In the genomic region with DNA sequence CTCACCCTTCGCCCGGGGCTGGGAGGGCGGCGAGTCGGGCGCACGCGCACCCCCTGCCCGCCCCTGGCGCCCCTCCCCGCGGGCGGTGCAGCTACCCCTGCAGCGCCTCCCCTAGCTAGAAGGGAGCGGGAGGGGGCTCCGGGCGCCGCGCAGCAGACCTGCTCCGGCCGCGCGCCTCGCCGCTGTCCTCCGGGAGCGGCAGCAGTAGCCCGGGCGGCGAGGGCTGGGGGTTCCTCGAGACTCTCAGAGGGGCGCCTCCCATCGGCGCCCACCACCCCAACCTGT, we compare ENCODE assay signal across 8 cellular contexts. TPM values are rescaled to one million over a fixed set of nuclear protein-coding genes. Genes with fewer than 3 reads are reported as not detected.
DNase-seq lines count a peak whose midpoint lies in the region; ATAC-seq and TF ChIP-seq lines count a peak whose summit lies in the region.

A gene with protein sequence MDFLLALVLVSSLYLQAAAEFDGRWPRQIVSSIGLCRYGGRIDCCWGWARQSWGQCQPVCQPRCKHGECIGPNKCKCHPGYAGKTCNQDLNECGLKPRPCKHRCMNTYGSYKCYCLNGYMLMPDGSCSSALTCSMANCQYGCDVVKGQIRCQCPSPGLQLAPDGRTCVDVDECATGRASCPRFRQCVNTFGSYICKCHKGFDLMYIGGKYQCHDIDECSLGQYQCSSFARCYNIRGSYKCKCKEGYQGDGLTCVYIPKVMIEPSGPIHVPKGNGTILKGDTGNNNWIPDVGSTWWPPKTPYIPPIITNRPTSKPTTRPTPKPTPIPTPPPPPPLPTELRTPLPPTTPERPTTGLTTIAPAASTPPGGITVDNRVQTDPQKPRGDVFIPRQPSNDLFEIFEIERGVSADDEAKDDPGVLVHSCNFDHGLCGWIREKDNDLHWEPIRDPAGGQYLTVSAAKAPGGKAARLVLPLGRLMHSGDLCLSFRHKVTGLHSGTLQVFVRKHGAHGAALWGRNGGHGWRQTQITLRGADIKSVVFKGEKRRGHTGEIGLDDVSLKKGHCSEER (plus strand): TSS at position 148 of the 285 bp plus-strand sequence. CDS start 182 bp downstream, outside the sequence.

- POLR2A ChIA-PET in Panc1 (lab: Charles Lee), result no interaction called here
- POLR2A ChIA-PET in CD8-positive, alpha-beta memory T cell (lab: Charles Lee), result no interaction called here

- BruUV-seq in Panc1 (replicated peaks; lab: Mats Ljungman, UMichigan), result no TSS peak

- peaks cover 33% of the 10 kb centered on the region for H3K27me3 ChIP-seq in Panc1 (ENCODE audit: control insufficient read depth, insufficient read depth, low read length)
- H3K27me3 ChIP-seq in CD8-positive, alpha-beta memory T cell (ENCODE audit: insufficient read depth, low read length, poor library complexity, severe bottlenecking), result peaks cover 6% of the 10 kb centered on the region

- TF ChIP-seq CTCF in Panc1 (IDR thresholded peaks at IDR 0.05) (no peak), glutamatergic neuron (IDR thresholded peaks at IDR 0.05; ENCODE audit: partially characterized antibody, unreplicated experiment) (no peak)

- peak within 1 kb of the TSS; percentile 25 to 27 for H3K4me3 ChIP-seq in Panc1 (ENCODE audit: low read depth in 2 of 2, low read length in 2 of 2)
- no peak within 1 kb of the TSS for H3K4me3 ChIP-seq in CD8-positive, alpha-beta memory T cell (ENCODE audit: low read length)

- no peaks in the 10 kb centered on the region for H3K9me3 ChIP-seq in Panc1 (ENCODE audit: control insufficient read depth, insufficient read depth, low read depth, low read length)
- H3K9me3 ChIP-seq in CD8-positive, alpha-beta memory T cell (ENCODE audit: low read length), result no peaks in the 10 kb centered on the region

- in situ Hi-C loops in Panc1 (cut with HindIII; ENCODE audit: low pct_unique_long_range_greater_than_20kb, low sequenced_read_pairs), result no loop called here

- H3K4me3 Mint-ChIP-seq in glutamatergic neuron (ENCODE audit: unreplicated experiment), result peak within 1 kb of the TSS; percentile 84
- no peak within 1 kb of the TSS for H3K4me3 Mint-ChIP-seq in CD8-positive, alpha-beta memory T cell

- no peaks in the 10 kb centered on the region for H3K4me1 ChIP-seq in Panc1 (ENCODE audit: control insufficient read depth, insufficient read depth, low read length)
- no peaks in the 10 kb centered on the region for H3K4me1 ChIP-seq in CD8-positive, alpha-beta memory T cell (ENCODE audit: insufficient read depth, low read length)

- H3K27ac ChIP-seq in Panc1 (ENCODE audit: low read length), result no peak within 1 kb of the TSS
- H3K27ac ChIP-seq in CD8-positive, alpha-beta memory T cell (ENCODE audit: low read depth, low read length), result no peak within 1 kb of the TSS

- ATAC-seq in GM18868 (IDR thresholded peaks at IDR 0.05; ENCODE audit: unreplicated experiment) (peak; percentile 68), HG02870 (IDR thresholded peaks at IDR 0.05; ENCODE audit: unreplicated experiment) (peak; percentile 28), Panc1 (peak; percentile 70), HG02763 (IDR thresholded peaks at IDR 0.05; ENCODE audit: unreplicated experiment) (no peak)

- no peak for DNase-seq in Panc1 (ENCODE audit: low read depth, low spot score)
- DNase-seq in glutamatergic neuron, result peak; percentile 37
- DNase-seq in posterior vena cava (ENCODE audit: low spot score), result peak; percentile 67
- no peak for DNase-seq in effector CD8-positive, alpha-beta T cell (lab: John Stamatoyannopoulos, UW)
- DNase-seq in CD8-positive, alpha-beta memory T cell, result no peak

- no peaks in the 10 kb centered on the region for H3K9me3 Mint-ChIP-seq in glutamatergic neuron (ENCODE audit: unreplicated experiment)
- H3K9me3 Mint-ChIP-seq in CD8-positive, alpha-beta memory T cell, result peaks cover 0 to 5% (median 2%) of the 10 kb centered on the region in 5 donors

- intact Hi-C loops in Panc1 (cut with micrococcal nuclease; ENCODE audit: unreplicated experiment) (no loop called here), posterior vena cava (cut with DNase I) (no loop called here)

- H3K36me3 Mint-ChIP-seq in glutamatergic neuron (ENCODE audit: unreplicated experiment), result no peaks in the 10 kb centered on the region
- H3K36me3 Mint-ChIP-seq in CD8-positive, alpha-beta memory T cell, result no peaks in the 10 kb centered on the region

- H3K36me3 ChIP-seq in Panc1 (ENCODE audit: control insufficient read depth, insufficient read depth, low read length), result no peaks in the 10 kb centered on the region
- no peaks in the 10 kb centered on the region for H3K36me3 ChIP-seq in CD8-positive, alpha-beta memory T cell (ENCODE audit: insufficient read depth, low read length)

- peaks cover 12% of the 10 kb centered on the region for H3K27me3 Mint-ChIP-seq in glutamatergic neuron (ENCODE audit: unreplicated experiment)
- peaks cover 38 to 62% of the 10 kb centered on the region in 2 donors for H3K27me3 Mint-ChIP-seq in CD8-positive, alpha-beta memory T cell

- H3K4me1 Mint-ChIP-seq in glutamatergic neuron (ENCODE audit: low read depth, unreplicated experiment), result no peaks in the 10 kb centered on the region
- H3K4me1 Mint-ChIP-seq in CD8-positive, alpha-beta memory T cell, result peaks cover 2 to 10% (median 5%) of the 10 kb centered on the region in 3 donors

- no peak within 1 kb of the TSS for H3K27ac Mint-ChIP-seq in glutamatergic neuron (ENCODE audit: unreplicated experiment)
- H3K27ac Mint-ChIP-seq in CD8-positive, alpha-beta memory T cell, result no peak within 1 kb of the TSS

- CTCF ChIA-PET in Panc1 (lab: Charles Lee), result no interaction called here
- CTCF ChIA-PET in CD8-positive, alpha-beta memory T cell (lab: Charles Lee), result no interaction called here

RNA-seq across cellular contexts. Expression of the gene that starts here (rescaled TPM):
- total RNA-seq in Panc1 (2021; ENCODE audit: unreplicated experiment) (1.9 TPM), glutamatergic neuron (ENCODE audit: unreplicated experiment) (not detected), posterior vena cava (100 to 1,000 TPM; 106 to 152 TPM)
- polyA plus RNA-seq in Panc1 (2012; ENCODE audit: insufficient read length), result 0.92 TPM
- not detected for total RNA-seq in CD8-positive, alpha-beta memory T cell
- polyA plus RNA-seq in CD8-positive, alpha-beta memory T cell, result not detected

Comparison
In these comparisons a context has a peak if more than half of its experiments do, and no peak if none do; other contexts are left out.
1. RNA of the gene that starts here (total RNA-seq): 106 to 152 TPM in posterior vena cava; 1.9 TPM in Panc1 (single experiment), not detected in glutamatergic neuron (single experiment) and not detected in CD8-positive, alpha-beta memory T cell; every median in the first group is over 10 times any median in the second.
2. Peak in DNase-seq in glutamatergic neuron; RNA of the gene not detected or under 1 TPM.